Comparison of ENCODE assay signal across 8 cellular contexts in the genomic region with DNA sequence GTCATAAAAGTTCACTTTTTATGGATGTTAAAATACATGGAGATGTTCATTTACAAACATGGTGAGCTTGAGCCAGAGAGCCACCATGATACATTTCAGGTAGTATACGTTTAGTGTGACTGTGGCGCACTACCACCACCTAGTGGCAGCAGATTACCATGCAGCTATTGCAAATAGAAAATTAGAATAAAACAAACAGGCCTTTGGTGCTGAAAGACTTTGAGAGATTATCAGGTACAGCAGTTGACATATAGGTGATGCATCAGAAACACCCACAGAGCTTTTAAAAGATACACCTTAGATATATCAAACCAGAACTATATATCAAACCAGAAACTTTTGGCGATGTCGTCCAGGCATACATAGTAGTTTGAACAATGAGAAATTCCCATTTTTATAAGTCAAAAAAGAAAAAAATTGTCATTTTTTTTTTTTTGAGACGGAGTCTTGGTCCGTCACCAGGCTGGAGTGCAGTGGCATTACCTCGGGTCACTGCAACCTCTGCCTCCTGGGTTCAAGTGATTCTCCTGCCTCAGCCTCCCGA. TPM values are rescaled to one million over a fixed set of nuclear protein-coding genes. Genes with fewer than 3 reads are reported as not detected.
DNase-seq lines count a peak whose midpoint lies in the region; ATAC-seq and TF ChIP-seq lines count a peak whose summit lies in the region.

No MANE protein-coding gene starts in this region.

- ATAC-seq in GM18909 (IDR thresholded peaks at IDR 0.05; ENCODE audit: poor library complexity, unreplicated experiment): peak; percentile 52
- ATAC-seq in activated naive CD8-positive, alpha-beta T cell treated with anti-CD3 and anti-CD28 coated beads, Interleukin-2, amount 10 ng/mL, durations not matched to agents 7 days and 5 days (ENCODE audit: low read depth): peak; percentile 70

- no peak overlapping the region for H3K27ac Mint-ChIP-seq in activated naive CD8-positive, alpha-beta T cell treated with anti-CD3 and anti-CD28 coated beads, Interleukin-2, amount 10 ng/mL, durations not matched to agents 7 days and 5 days

- H3K4me3 Mint-ChIP-seq in activated naive CD8-positive, alpha-beta T cell treated with anti-CD3 and anti-CD28 coated beads, Interleukin-2, amount 10 ng/mL, durations not matched to agents 7 days and 5 days: no peak overlapping the region

- H3K4me1 ChIP-seq in left ventricle myocardium inferior: peaks cover 31% of the 10 kb centered on the region
- H3K4me1 ChIP-seq in skeletal muscle tissue (ENCODE audit: control insufficient read depth in 3 of 3, insufficient read depth in 3 of 3, low read length in 3 of 3): peaks cover 5 to 22% (median 16%) of the 10 kb centered on the region in 3 donors

- intact Hi-C loops in left ventricle myocardium inferior (cut with micrococcal nuclease): no loop called here

- no peaks in the 10 kb centered on the region for H3K27me3 Mint-ChIP-seq in activated naive CD8-positive, alpha-beta T cell treated with anti-CD3 and anti-CD28 coated beads, Interleukin-2, amount 10 ng/mL, durations not matched to agents 7 days and 5 days

- TF ChIP-seq CTCF in AG09319 (IDR thresholded peaks at IDR 0.05; ENCODE audit: low read depth, low read length): peak; percentile 92
- TF ChIP-seq CTCF in left ventricle myocardium inferior (IDR thresholded peaks at IDR 0.05; ENCODE audit: borderline replicate concordance): peak; percentile 96

- H3K9ac ChIP-seq in skeletal muscle tissue (ENCODE audit: low read depth in 1 of 3, low read length in 3 of 3): no peak overlapping the region

- DNase-seq in AG09319 (ENCODE audit: extremely low read depth, low read depth) (no peak), MG63 (peak; percentile 42), SW480 (ENCODE audit: low spot score) (peak; percentile 47), left ventricle myocardium inferior (peak; percentile 50), OCI-M2 (lab: John Stamatoyannopoulos, UW; ENCODE audit: unreplicated experiment) (no peak)
- peak; percentile 76 for DNase-seq in activated naive CD8-positive, alpha-beta T cell treated with anti-CD3 and anti-CD28 coated beads, Interleukin-2, amount 10 ng/mL, durations not matched to agents 7 days and 5 days

- H3K4me3 ChIP-seq in MG63 (no peak overlapping the region), left ventricle myocardium inferior (no peak overlapping the region), skeletal muscle tissue (ENCODE audit: low read length in 3 of 3) (no peak overlapping the region)

- H3K36me3 ChIP-seq in MG63 (no peaks in the 10 kb centered on the region), left ventricle myocardium inferior (no peaks in the 10 kb centered on the region), skeletal muscle tissue (ENCODE audit: control insufficient read depth in 3 of 3, insufficient read depth in 3 of 3, low read length in 3 of 3) (peaks cover 0 to 3% (median 0%) of the 10 kb centered on the region in 3 donors)

- peaks cover 30% of the 10 kb centered on the region for H3K4me1 Mint-ChIP-seq in activated naive CD8-positive, alpha-beta T cell treated with anti-CD3 and anti-CD28 coated beads, Interleukin-2, amount 10 ng/mL, durations not matched to agents 7 days and 5 days

- H3K27ac ChIP-seq in left ventricle myocardium inferior (replicated peaks) (no peak overlapping the region), skeletal muscle tissue (ENCODE audit: low read depth, low read length) (peak overlapping the region; percentile 54)

- peaks cover 23% of the 10 kb centered on the region for H3K36me3 Mint-ChIP-seq in activated naive CD8-positive, alpha-beta T cell treated with anti-CD3 and anti-CD28 coated beads, Interleukin-2, amount 10 ng/mL, durations not matched to agents 7 days and 5 days

- H3K9me3 Mint-ChIP-seq in activated naive CD8-positive, alpha-beta T cell treated with anti-CD3 and anti-CD28 coated beads, Interleukin-2, amount 10 ng/mL, durations not matched to agents 7 days and 5 days: no peaks in the 10 kb centered on the region

- H3K27me3 ChIP-seq in MG63 (no peaks in the 10 kb centered on the region), left ventricle myocardium inferior (ENCODE audit: low read depth) (no peaks in the 10 kb centered on the region), skeletal muscle tissue (ENCODE audit: control insufficient read depth in 3 of 3, insufficient read depth in 3 of 3, low read length in 3 of 3) (no peaks in the 10 kb centered on the region)

- POLR2A ChIA-PET in activated naive CD8-positive, alpha-beta T cell treated with anti-CD3 and anti-CD28 coated beads, Interleukin-2, amount 10 ng/mL, durations not matched to agents 7 days and 5 days (lab: Charles Lee): interaction anchor here (0.7 to 1.7 kb wide), 5 partner anchors 9 to 161 kb away, joined by 3 to 5 read pairs (median 4); no protein-coding TSS in a partner anchor

- H3K9me3 ChIP-seq in MG63: no peaks in the 10 kb centered on the region
- no peaks in the 10 kb centered on the region for H3K9me3 ChIP-seq in left ventricle myocardium inferior (replicated peaks)
- H3K9me3 ChIP-seq in skeletal muscle tissue (ENCODE audit: control insufficient read depth in 3 of 3, low read length in 3 of 3): no peaks in the 10 kb centered on the region

RNA-seq across cellular contexts. Expression of a gene that starts 42.0 kb away (rescaled TPM):
- total RNA-seq in MG63 (2014; rRNA removed; shearing (Covaris generic); ENCODE audit: low replicate concordance): 14.5 and 26.2 TPM in 2 replicates
- total RNA-seq in activated naive CD8-positive, alpha-beta T cell treated with anti-CD3 and anti-CD28 coated beads, Interleukin-2, amount 10 ng/mL, durations not matched to agents 7 days and 5 days: 10 to 100 TPM; 65.1 to 81.4 TPM
- total RNA-seq in left ventricle myocardium inferior (22.9 TPM), skeletal muscle tissue (34.4 TPM)

Comparison
In these comparisons a context has a peak if more than half of its experiments do, and no peak if none do; other contexts are left out.
1. DNase-seq: peak in MG63 (single experiment), SW480 (single experiment), activated naive CD8-positive, alpha-beta T cell treated with anti-CD3 and anti-CD28 coated beads, Interleukin-2, amount 10 ng/mL, durations not matched to agents 7 days and 5 days (single experiment) and left ventricle myocardium inferior (single experiment); none in AG09319 (single experiment) and OCI-M2 (single experiment).